Comparison of ENCODE assay signal across 18 cellular contexts in the genomic region with DNA sequence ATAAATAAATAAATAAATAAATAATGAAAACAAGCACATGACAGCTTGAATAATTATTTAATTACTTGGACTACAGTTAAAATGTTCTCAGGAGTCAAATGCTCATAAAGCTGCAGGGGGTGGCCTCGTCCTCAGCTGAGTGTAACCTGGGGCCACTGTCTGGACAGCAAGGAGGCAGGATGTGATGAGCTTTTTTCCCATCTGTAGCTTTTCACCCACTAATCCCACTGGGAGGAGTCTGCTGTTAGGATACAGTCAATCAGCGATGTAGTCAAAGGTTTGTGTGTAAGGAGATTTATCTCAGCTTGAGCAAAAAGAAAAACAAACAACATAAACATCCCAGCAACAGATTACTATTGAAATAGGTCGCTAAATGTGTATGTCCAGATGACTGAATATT. TPM values are rescaled to one million over a fixed set of nuclear protein-coding genes. Genes with fewer than 3 reads are reported as not detected.
DNase-seq lines count a peak whose midpoint lies in the region; ATAC-seq and TF ChIP-seq lines count a peak whose summit lies in the region.
"Had no signal": no experiment of that assay in that cellular context is flagged by ENCODE, and none has a peak within 500 bp of the region (broad histone marks: within the 10 kb centered on the region; RNA-seq: fewer than 3 reads in every experiment).

No MANE protein-coding gene starts in this region.

- WGBS in GM23248 (ENCODE audit: low coverage in 1 of 2, low lambda C conversion rate in 2 of 2, missing lambda C conversion rate in 2 of 2), 2 experiments, result 27 to 32% methylated on average over 3 of the region's 3 CpGs

- intact Hi-C loops in Panc1 (cut with micrococcal nuclease; ENCODE audit: unreplicated experiment), result no loop called here
- intact Hi-C loops in MCF 10A (cut with micrococcal nuclease), result no loop called here

- peak overlapping the region; percentile 69 for H3K4me3 Mint-ChIP-seq in glutamatergic neuron (ENCODE audit: unreplicated experiment)
- no peak overlapping the region for H3K4me3 Mint-ChIP-seq in MCF 10A (ENCODE audit: unreplicated experiment)

- H3K9ac ChIP-seq in GM23248, result peak overlapping the region; percentile 45; the same call in 1 of the 2 replicates

- no peaks in the 10 kb centered on the region for H3K9me2 ChIP-seq in GM23248 (ENCODE audit: insufficient read depth)

- H3K9me3 ChIP-seq in GM23248 (ENCODE audit: low read depth) (no peaks in the 10 kb centered on the region), Panc1 (ENCODE audit: control insufficient read depth, insufficient read depth, low read depth, low read length) (no peaks in the 10 kb centered on the region)
- H3K9me3 ChIP-seq: HAP-1, SJCRH30 had no signal

- in situ Hi-C loops in GM23248 (cut with MboI), result no loop called here
- in situ Hi-C loops in Panc1 (cut with HindIII; ENCODE audit: low pct_unique_long_range_greater_than_20kb, low sequenced_read_pairs), result no loop called here

- H3K27me3 Mint-ChIP-seq in glutamatergic neuron (ENCODE audit: unreplicated experiment), result no peaks in the 10 kb centered on the region
- H3K27me3 Mint-ChIP-seq in MCF 10A (ENCODE audit: insufficient read depth, unreplicated experiment), result no peaks in the 10 kb centered on the region
- H3K27me3 Mint-ChIP-seq: CD4-positive, CD25-positive, alpha-beta regulatory T cell had no signal

- H3K79me2 ChIP-seq in GM23248 (ENCODE audit: insufficient read depth), result peaks cover 98% of the 10 kb centered on the region

- H3K4me1 ChIP-seq in GM23248 (ENCODE audit: insufficient read depth), result peaks cover 34% of the 10 kb centered on the region
- peaks cover 42% of the 10 kb centered on the region for H3K4me1 ChIP-seq in Panc1 (ENCODE audit: control insufficient read depth, insufficient read depth, low read length)

- H3K36me3 Mint-ChIP-seq in glutamatergic neuron (ENCODE audit: unreplicated experiment) (no peaks in the 10 kb centered on the region), MCF 10A (ENCODE audit: insufficient read depth, unreplicated experiment) (peaks cover 7% of the 10 kb centered on the region)

- H4K20me1 ChIP-seq in GM23248 (ENCODE audit: insufficient read depth), result no peaks in the 10 kb centered on the region; the same call in 1 of the 2 replicates

- CTCF ChIA-PET in Panc1 (lab: Charles Lee), result no interaction called here
- CTCF ChIA-PET in MCF 10A (lab: Yijun Ruan, JAX), result interaction anchor here (1.0 to 1.6 kb wide), 2 partner anchors 9 to 166 kb away, joined by 4 read pairs; no protein-coding TSS in a partner anchor

- H3F3A ChIP-seq in GM23248 (ENCODE audit: insufficient read depth), result peaks cover 14% of the 10 kb centered on the region

- H3K27me3 ChIP-seq in GM23248 (replicated peaks; ENCODE audit: insufficient read depth) (no peaks in the 10 kb centered on the region), Panc1 (ENCODE audit: control insufficient read depth, insufficient read depth, low read length) (no peaks in the 10 kb centered on the region)
- H3K27me3 ChIP-seq: SJCRH30 had no signal

- no peak for ATAC-seq in Panc1
- ATAC-seq in HG03135 (IDR thresholded peaks at IDR 0.05; ENCODE audit: unreplicated experiment), result no peak
- ATAC-seq: K562 had no signal

- no TSS peak for BruUV-seq in Panc1 (replicated peaks; lab: Mats Ljungman, UMichigan)
- BruUV-seq in MCF 10A (replicated peaks; lab: Mats Ljungman, UMichigan), result no TSS peak

- POLR2A ChIA-PET in Panc1 (lab: Charles Lee), result no interaction called here
- POLR2A ChIA-PET in MCF 10A (lab: Yijun Ruan, JAX), result interaction anchor here (0.6 to 1.3 kb wide), 3 partner anchors 15 to 377 kb away, joined by 3 to 4 read pairs (median 3); no protein-coding TSS in a partner anchor

- peaks cover 39% of the 10 kb centered on the region for H3K4me1 Mint-ChIP-seq in glutamatergic neuron (ENCODE audit: low read depth, unreplicated experiment)
- H3K4me1 Mint-ChIP-seq in MCF 10A (ENCODE audit: insufficient read depth, unreplicated experiment), result peaks cover 1% of the 10 kb centered on the region

- H2AFZ ChIP-seq in GM23248, result no peak overlapping the region

- H3K27ac ChIP-seq in GM23248, result no peak overlapping the region
- H3K27ac ChIP-seq in Panc1 (ENCODE audit: low read length), result peak overlapping the region; percentile 17; the same call in 1 of the 2 replicates
- H3K27ac ChIP-seq: HL-60, SJCRH30 had no signal

- DNase-seq in A172 (ENCODE audit: low spot score), result peak; percentile 64
- DNase-seq in GM23248, result peak; percentile 51
- DNase-seq in Panc1 (ENCODE audit: low read depth, low spot score), result no peak
- DNase-seq in glutamatergic neuron, result no peak
- no peak for DNase-seq in NCI-H2171 (lab: John Stamatoyannopoulos, UW)
- DNase-seq in NCI-H2227 (lab: John Stamatoyannopoulos, UW; ENCODE audit: unreplicated experiment), result no peak
- no peak for DNase-seq in MCF 10A (ENCODE audit: unreplicated experiment)
- DNase-seq: CD4-positive, CD25-positive, alpha-beta regulatory T cell; DND-41; GF-D8; NCI-H1092; NCI-H1694 treated with DMSO at 0.1 percent for 48 hours; OCI-M1; SJCRH30 had no signal

- peak overlapping the region; percentile 51 for H3K4me2 ChIP-seq in GM23248 (ENCODE audit: unreplicated experiment)

- no peak overlapping the region for H3K4me3 ChIP-seq in GM23248
- no peak overlapping the region for H3K4me3 ChIP-seq in Panc1 (ENCODE audit: low read depth in 2 of 2, low read length in 2 of 2)
- H3K4me3 ChIP-seq: HAP-1, K562, SJCRH30 had no signal

- H3K9me3 Mint-ChIP-seq in glutamatergic neuron (ENCODE audit: unreplicated experiment) (no peaks in the 10 kb centered on the region), MCF 10A (ENCODE audit: unreplicated experiment) (no peaks in the 10 kb centered on the region)
- H3K9me3 Mint-ChIP-seq: CD4-positive, CD25-positive, alpha-beta regulatory T cell had no signal

- TF ChIP-seq CTCF in Panc1 (IDR thresholded peaks at IDR 0.05) (no peak), glutamatergic neuron (IDR thresholded peaks at IDR 0.05; ENCODE audit: partially characterized antibody, unreplicated experiment) (no peak), MCF 10A (IDR thresholded peaks at IDR 0.05; ENCODE audit: unreplicated experiment) (no peak)

- H3K27ac Mint-ChIP-seq in glutamatergic neuron (ENCODE audit: unreplicated experiment) (peak overlapping the region; percentile 90), MCF 10A (ENCODE audit: low read depth, unreplicated experiment) (no peak overlapping the region)

- no peaks in the 10 kb centered on the region for H3K36me3 ChIP-seq in GM23248 (ENCODE audit: low read depth)
- no peaks in the 10 kb centered on the region for H3K36me3 ChIP-seq in Panc1 (ENCODE audit: control insufficient read depth, insufficient read depth, low read length)
- H3K36me3 ChIP-seq: SJCRH30 had no signal

RNA-seq across cellular contexts. Expression of a gene that starts 22.5 kb away (rescaled TPM):
- 7.1 and 8.4 TPM in 2 replicates for total RNA-seq in A172 (2014; rRNA removed; shearing (Covaris generic))
- total RNA-seq in GM23248 (2014; rRNA removed; shearing (Covaris generic)), result 5.4 and 6.3 TPM in 2 replicates
- polyA plus RNA-seq in GM23248 (2016; fragmentation: Nextera tagmentation; extraction: Ambion mirVana), result 2.7 and 3.1 TPM in 2 replicates
- 35.0 TPM for total RNA-seq in Panc1 (2021; ENCODE audit: unreplicated experiment)
- polyA plus RNA-seq in Panc1 (2012; ENCODE audit: insufficient read length), result 20.3 TPM
- total RNA-seq in glutamatergic neuron (ENCODE audit: unreplicated experiment), result 29.2 TPM
- total RNA-seq in MCF 10A (2022), result 23.3 and 28.2 TPM in 2 replicates

Comparison
In these comparisons a context has a peak if more than half of its experiments do, and no peak if none do; other contexts are left out.
1. DNase-seq: peak in A172 (single experiment) and GM23248 (single experiment); none in Panc1 (single experiment), glutamatergic neuron (single experiment), NCI-H2171 (single experiment), NCI-H2227 (single experiment) and MCF 10A (single experiment).